ENCODE assay signal across 10 cellular contexts in genomic region chr17:64073771-64074703, GRCh38. TPM values are rescaled to one million over a fixed set of nuclear protein-coding genes. Genes with fewer than 3 reads are reported as not detected.
A peak's percentile ranks its signal among the peaks of the same experiment; 100 is the strongest.
DNase-seq lines count a peak whose midpoint lies in the region; ATAC-seq and TF ChIP-seq lines count a peak whose summit lies in the region.
"Had no signal": no experiment of that assay in that cellular context is flagged by ENCODE, and none has a peak within 500 bp of the region (broad histone marks: within the 10 kb centered on the region; RNA-seq: fewer than 3 reads in every experiment).

No MANE protein-coding gene starts in this region.

- peak overlapping the region; percentile 95 for H3K4me2 ChIP-seq in OCI-LY7 (ENCODE audit: low read length)

- peaks cover 24 to 38% of the 10 kb centered on the region in 2 donors for H3K36me3 Mint-ChIP-seq in activated T-cell treated with anti-CD3 and anti-CD28 coated beads, Interleukin-2, amount 50 U/mL, for 72 hours (ENCODE audit: insufficient read depth in 2 of 2)
- H3K36me3 Mint-ChIP-seq in memory B cell = peaks cover 22% of the 10 kb centered on the region
- peaks cover 62% of the 10 kb centered on the region for H3K36me3 Mint-ChIP-seq in activated T-cell treated with anti-CD3 and anti-CD28 coated beads, Interleukin-2, amount 50 U/mL, for 4 hours (ENCODE audit: insufficient read depth)

- no peak overlapping the region for H3K4me3 Mint-ChIP-seq in activated T-cell treated with anti-CD3 and anti-CD28 coated beads, Interleukin-2, amount 50 U/mL, for 72 hours
- H3K4me3 Mint-ChIP-seq in memory B cell = peak overlapping the region; percentile 29
- no peak overlapping the region for H3K4me3 Mint-ChIP-seq in activated T-cell treated with anti-CD3 and anti-CD28 coated beads, Interleukin-2, amount 50 U/mL, for 4 hours

- CTCF ChIA-PET in OCI-LY7 (lab: Charles Lee; ENCODE audit: unreplicated experiment) = interaction anchor here (0.9 to 2.8 kb wide), 6 partner anchors 11 to 60 kb away, joined by 3 to 12 read pairs (median 5); no protein-coding TSS in a partner anchor

- no peaks in the 10 kb centered on the region for H3K79me2 ChIP-seq in OCI-LY7 (ENCODE audit: insufficient read depth, low read depth, low read length)

- H4K20me1 ChIP-seq in OCI-LY7 (ENCODE audit: insufficient read depth, low read length) = no peaks in the 10 kb centered on the region

- peaks cover 26% of the 10 kb centered on the region for H3K9me3 ChIP-seq in OCI-LY7 (ENCODE audit: low read length)

- H3K27me3 Mint-ChIP-seq in activated T-cell treated with anti-CD3 and anti-CD28 coated beads, Interleukin-2, amount 50 U/mL, for 72 hours (ENCODE audit: low read depth) = no peaks in the 10 kb centered on the region
- H3K27me3 Mint-ChIP-seq in memory B cell = no peaks in the 10 kb centered on the region
- H3K27me3 Mint-ChIP-seq in activated T-cell treated with anti-CD3 and anti-CD28 coated beads, Interleukin-2, amount 50 U/mL, for 4 hours (ENCODE audit: low read depth) = no peaks in the 10 kb centered on the region

- TF ChIP-seq CTCF in OCI-LY7 (conservative IDR thresholded peaks at IDR 0.05; ENCODE audit: low read length) = no peak

- H3K9me2 ChIP-seq in OCI-LY7 (ENCODE audit: insufficient read depth, low read length) = no peaks in the 10 kb centered on the region

- peaks cover 69% of the 10 kb centered on the region for H3K4me1 ChIP-seq in OCI-LY7 (ENCODE audit: insufficient read depth, low read length, poor library complexity, severe bottlenecking)
- H3K4me1 ChIP-seq: SJSA1 had no signal

- peaks cover 56% of the 10 kb centered on the region for H3K36me3 ChIP-seq in OCI-LY7 (ENCODE audit: insufficient read depth, low read length)

- peak overlapping the region; percentile 38 for H3K27ac Mint-ChIP-seq in activated T-cell treated with anti-CD3 and anti-CD28 coated beads, Interleukin-2, amount 50 U/mL, for 72 hours
- H3K27ac Mint-ChIP-seq in memory B cell = no peak overlapping the region

- H3K4me3 ChIP-seq in OCI-LY7 (ENCODE audit: low read depth, low read length, poor library complexity, severe bottlenecking) = peak overlapping the region; percentile 40
- H3K4me3 ChIP-seq: SJSA1 had no signal

- TSS peak; percentile 29 for BruUV-seq in OCI-LY7 (replicated peaks; lab: Mats Ljungman, UMichigan)

- H2AFZ ChIP-seq in OCI-LY7 (ENCODE audit: low read length) = no peak overlapping the region

- intact Hi-C loops in OCI-LY7 (cut with micrococcal nuclease; ENCODE audit: unreplicated experiment) = loop anchor here (1.0 to 2.0 kb wide), 4 partner anchors 11 to 56 kb away; partner anchors contain the start of gene ERN1

- POLR2A ChIA-PET in OCI-LY7 (lab: Charles Lee) = interaction anchor here (0.6 to 4.5 kb wide), 19 partner anchors 8 to 305 kb away, joined by 3 to 48 read pairs (median 7); partner anchors contain the start of genes CD79B, ERN1 and ICAM2

- H3K9me3 Mint-ChIP-seq in activated T-cell treated with anti-CD3 and anti-CD28 coated beads, Interleukin-2, amount 50 U/mL, for 72 hours = peaks cover 3 to 8% of the 10 kb centered on the region in 2 donors
- H3K9me3 Mint-ChIP-seq in memory B cell = peaks cover 3% of the 10 kb centered on the region
- H3K9me3 Mint-ChIP-seq in activated T-cell treated with anti-CD3 and anti-CD28 coated beads, Interleukin-2, amount 50 U/mL, for 4 hours = peaks cover 14% of the 10 kb centered on the region

- ATAC-seq in activated T-cell treated with anti-CD3 and anti-CD28 coated beads, Interleukin-2, amount 50 U/mL, for 72 hours (replicated peaks in 1 of 2) = no peak
- peak; percentile 78 for ATAC-seq in HG03135 (IDR thresholded peaks at IDR 0.05; ENCODE audit: unreplicated experiment)
- peak; percentile 98 for ATAC-seq in memory B cell (ENCODE audit: low read depth)
- ATAC-seq in activated T-cell treated with anti-CD3 and anti-CD28 coated beads, Interleukin-2, amount 50 U/mL, for 4 hours = no peak

- peaks cover 33% of the 10 kb centered on the region for H3K4me1 Mint-ChIP-seq in activated T-cell treated with anti-CD3 and anti-CD28 coated beads, Interleukin-2, amount 50 U/mL, for 72 hours (ENCODE audit: low read depth)
- H3K4me1 Mint-ChIP-seq in memory B cell = peaks cover 19% of the 10 kb centered on the region
- peaks cover 22% of the 10 kb centered on the region for H3K4me1 Mint-ChIP-seq in activated T-cell treated with anti-CD3 and anti-CD28 coated beads, Interleukin-2, amount 50 U/mL, for 4 hours (ENCODE audit: low read depth)

- no peak for DNase-seq in activated T-cell treated with anti-CD3 and anti-CD28 coated beads, Interleukin-2, amount 50 U/mL, for 72 hours
- no peak for DNase-seq in activated T-cell treated with anti-CD3 and anti-CD28 coated beads, Interleukin-2, amount 50 U/mL, for 1 hour
- DNase-seq in OCI-LY7 (ENCODE audit: low spot score) (peak; percentile 95), memory B cell (ENCODE audit: low spot score in 2 of 2) (peak in 1 of 2 donors; percentile 16), cerebellar cortex (ENCODE audit: low spot score) (no peak), AG08396 (ENCODE audit: low spot score) (no peak)
- no peak for DNase-seq in activated T-cell treated with anti-CD3 and anti-CD28 coated beads, Interleukin-2, amount 50 U/mL, for 4 hours

- peak overlapping the region; percentile 93 for H3K27ac ChIP-seq in OCI-LY7 (ENCODE audit: low read depth, low read length, poor library complexity, severe bottlenecking)
- H3K27ac ChIP-seq: C4-2B, SJSA1 had no signal

RNA-seq across cellular contexts. Expression of gene ICAM2, which starts 53.6 kb away (rescaled TPM):
- 10 to 100 TPM; 49.9 to 55.7 TPM for total RNA-seq in activated T-cell treated with anti-CD3 and anti-CD28 coated beads, Interleukin-2, amount 50 U/mL, for 72 hours
- total RNA-seq in OCI-LY7 (2014; rRNA removed; shearing (Covaris generic)) = 76.4 and 112 TPM in 2 replicates
- 79.1 and 88.7 TPM in 2 replicates for total RNA-seq in OCI-LY7 (2022)
- total RNA-seq in activated T-cell treated with anti-CD3 and anti-CD28 coated beads, Interleukin-2, amount 50 U/mL, for 4 hours = 10 to 100 TPM; 67.0 to 88.9 (median 77.1) TPM

RNA-seq across cellular contexts. Expression of gene ERN1, which starts 55.9 kb away (rescaled TPM):
- total RNA-seq in activated T-cell treated with anti-CD3 and anti-CD28 coated beads, Interleukin-2, amount 50 U/mL, for 72 hours = 10 to 100 TPM; 58.1 to 98.3 TPM
- total RNA-seq in OCI-LY7 (2014; rRNA removed; shearing (Covaris generic)) = 14.7 and 22.0 TPM in 2 replicates
- 65.6 and 70.3 TPM in 2 replicates for total RNA-seq in OCI-LY7 (2022)
- total RNA-seq in activated T-cell treated with anti-CD3 and anti-CD28 coated beads, Interleukin-2, amount 50 U/mL, for 4 hours = 10 to 100 TPM; 16.2 to 29.3 (median 21.0) TPM

Comparison
In these comparisons a context has a peak if more than half of its experiments do, and no peak if none do; other contexts are left out.
1. ATAC-seq: peak in HG03135 (single experiment) and memory B cell (single experiment); none in activated T-cell treated with anti-CD3 and anti-CD28 coated beads, Interleukin-2, amount 50 U/mL, for 72 hours (0 of 2) and activated T-cell treated with anti-CD3 and anti-CD28 coated beads, Interleukin-2, amount 50 U/mL, for 4 hours (0 of 2).